ENCODE assay signal across 8 cellular contexts in the genomic region with DNA sequence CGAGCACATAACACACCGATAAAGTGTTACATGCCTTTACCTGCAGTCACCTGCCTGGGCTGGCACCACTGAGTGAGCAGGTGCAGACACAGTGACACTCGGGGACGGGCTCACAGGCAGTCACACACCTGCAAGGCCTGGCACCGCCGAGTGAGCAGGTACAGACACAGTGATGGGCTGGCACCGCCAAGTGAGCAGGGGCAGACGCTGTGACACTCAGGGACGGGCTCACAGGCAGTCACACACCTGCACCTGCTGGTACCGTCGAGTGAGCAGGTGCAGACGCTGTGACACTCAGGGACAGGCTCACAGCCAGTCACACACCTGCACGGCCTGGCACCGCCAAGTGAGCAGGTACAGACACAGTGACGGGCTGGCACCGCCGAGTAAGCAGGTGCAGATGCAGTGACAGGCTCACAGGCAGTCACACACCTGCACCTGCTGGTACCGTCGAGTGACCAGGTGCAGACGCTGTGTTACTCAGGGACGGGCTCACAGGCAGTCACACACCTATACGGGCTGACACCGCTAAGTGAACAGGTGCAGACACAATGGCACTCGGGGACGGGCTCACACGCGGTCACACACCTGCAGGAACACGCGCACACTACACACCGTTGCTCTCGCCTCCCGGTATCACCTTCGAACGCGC. TPM values are rescaled to one million over a fixed set of nuclear protein-coding genes. Genes with fewer than 3 reads are reported as not detected.
DNase-seq lines count a peak whose midpoint lies in the region; ATAC-seq, FAIRE-seq and TF ChIP-seq lines count a peak whose summit lies in the region.

No MANE protein-coding gene starts in this region.

- no peak for TF ChIP-seq POLR2A in spleen (IDR thresholded peaks at IDR 0.05)

- no peaks in the 10 kb centered on the region for H3K79me2 ChIP-seq in hepatocyte

- peaks cover 11% of the 10 kb centered on the region for H3K4me1 Mint-ChIP-seq in activated T-cell treated with anti-CD3 and anti-CD28 coated beads, Interleukin-2, amount 50 U/mL, for 4 hours (ENCODE audit: low read depth)

- peak overlapping the region; percentile 85 for H3K4me3 Mint-ChIP-seq in activated T-cell treated with anti-CD3 and anti-CD28 coated beads, Interleukin-2, amount 50 U/mL, for 4 hours

- H3K4me1 ChIP-seq in spleen (peaks cover 7 to 23% (median 12%) of the 10 kb centered on the region in 6 donors), hepatocyte (ENCODE audit: insufficient read depth) (no peaks in the 10 kb centered on the region)

- no peak overlapping the region for H2AFZ ChIP-seq in hepatocyte

- WGBS in spleen, 5 donors = 35 to 50% (median 39%) methylated on average over 24 to 35 of the region's 35 CpGs
- WGBS in hepatocyte (ENCODE audit: low lambda C conversion rate, missing lambda C conversion rate) = 94% methylated on average over 35 of the region's 35 CpGs

- ATAC-seq in activated T-cell treated with anti-CD3 and anti-CD28 coated beads, Interleukin-2, amount 50 U/mL, for 4 hours = peak in 1 of 2 donors; percentile 39
- peak; percentile 23 to 32 for ATAC-seq in left cardiac atrium

- H3K9me3 Mint-ChIP-seq in activated T-cell treated with anti-CD3 and anti-CD28 coated beads, Interleukin-2, amount 50 U/mL, for 4 hours = peaks cover 8% of the 10 kb centered on the region

- TF ChIP-seq CTCF in spleen (IDR thresholded peaks at IDR 0.05 in 8 of 11, conservative IDR thresholded peaks at IDR 0.05 in 3 of 11) (no peak), D721Med (IDR thresholded peaks at IDR 0.05; ENCODE audit: insufficient read depth, missing control alignments) (no peak), hepatocyte (IDR thresholded peaks at IDR 0.05; ENCODE audit: poor library complexity) (no peak)

- no peaks in the 10 kb centered on the region for H3K27me3 ChIP-seq in spleen (replicated peaks in 1 of 7)
- H3K27me3 ChIP-seq in hepatocyte = no peaks in the 10 kb centered on the region

- H3K36me3 Mint-ChIP-seq in activated T-cell treated with anti-CD3 and anti-CD28 coated beads, Interleukin-2, amount 50 U/mL, for 4 hours (ENCODE audit: insufficient read depth) = peaks cover 4% of the 10 kb centered on the region

- H3K4me3 ChIP-seq in spleen = peak overlapping the region; percentile 53 to 84 (median 64)
- H3K4me3 ChIP-seq in hepatocyte = no peak overlapping the region

- intact Hi-C loops in left cardiac atrium (cut with DNase I) (no loop called here), spleen (cut with DNase I; ENCODE audit: low total_unique reads) (no loop called here)

- H3K4me2 ChIP-seq in hepatocyte = no peak overlapping the region

- H4K20me1 ChIP-seq in hepatocyte (ENCODE audit: insufficient read depth, poor library complexity, severe bottlenecking) = no peaks in the 10 kb centered on the region

- DNase-seq in HTR-8/SVneo (ENCODE audit: insufficient read length, low spot score) (no peak), left cardiac atrium (peak; percentile 23), spleen (no peak), D721Med (ENCODE audit: insufficient read length, low spot score) (no peak), AG08395 (ENCODE audit: low spot score) (no peak), hepatocyte (ENCODE audit: low spot score) (no peak)
- no peak for DNase-seq in activated T-cell treated with anti-CD3 and anti-CD28 coated beads, Interleukin-2, amount 50 U/mL, for 4 hours
- DNase-seq in stimulated activated CD4-positive, alpha-beta T cell treated with anti-CD3 and anti-CD28 coated beads, Interleukin-2, amount 100 ng/mL, for 48 hours = no peak

- no peaks in the 10 kb centered on the region for H3K27me3 Mint-ChIP-seq in activated T-cell treated with anti-CD3 and anti-CD28 coated beads, Interleukin-2, amount 50 U/mL, for 4 hours (ENCODE audit: low read depth)

- H3K36me3 ChIP-seq in spleen = peaks cover 0 to 5% (median 0%) of the 10 kb centered on the region in 6 donors
- no peaks in the 10 kb centered on the region for H3K36me3 ChIP-seq in hepatocyte (replicated peaks; ENCODE audit: insufficient read depth, low read depth)

- H3K9me3 ChIP-seq in spleen (peaks cover 0 to 59% (median 19%) of the 10 kb centered on the region in 8 donors), hepatocyte (ENCODE audit: low read depth) (no peaks in the 10 kb centered on the region)

- FAIRE-seq in HTR-8/SVneo (lab: Jason Lieb, UNC) (peak; percentile 67), D721Med (lab: Jason Lieb, UNC) (no peak)

- H3K27ac ChIP-seq in spleen (peak overlapping the region in 4 of 8 donors; percentile 41 to 78 (median 52)), hepatocyte (no peak overlapping the region)

- no peaks in the 10 kb centered on the region for H3K9me2 ChIP-seq in hepatocyte (replicated peaks; ENCODE audit: insufficient read depth)

RNA-seq across cellular contexts. Expression of a gene that starts 0.5 kb away (rescaled TPM):
- 1 to 10 TPM; 1.7 to 3.4 (median 2.7) TPM for total RNA-seq in activated T-cell treated with anti-CD3 and anti-CD28 coated beads, Interleukin-2, amount 50 U/mL, for 4 hours
- total RNA-seq in left cardiac atrium = 1 to 10 TPM; 2.2 to 4.1 TPM
- 1 to 10 TPM; 3.0 to 6.8 (median 4.4) TPM for total RNA-seq in spleen
- 1 to 10 TPM in 2 of 3 donors, under 1 TPM in 1; 0.70 to 1.7 (median 1.2) TPM for polyA plus RNA-seq in spleen
- not detected in 2 replicates for total RNA-seq in hepatocyte
- polyA plus RNA-seq in hepatocyte = not detected in 2 replicates

RNA-seq across cellular contexts. Expression of a gene that starts 28.1 kb away (rescaled TPM):
- not detected for total RNA-seq in activated T-cell treated with anti-CD3 and anti-CD28 coated beads, Interleukin-2, amount 50 U/mL, for 4 hours
- total RNA-seq in left cardiac atrium (under 1 TPM in 1 of 2 donors, not detected in 1; 0.39 TPM), spleen (under 1 TPM in 4 of 7 donors, not detected in 3; 0.27 to 0.67 (median 0.39) TPM), hepatocyte (not detected in 2 replicates)
- polyA plus RNA-seq in spleen (not detected), hepatocyte (0.45 and 0.47 TPM in 2 replicates)
